In genomic region chr9:109632817-109633216, GRCh38 we compare ENCODE assay signal across 27 cellular contexts.
"Had no signal": no experiment of that assay in that cellular context is flagged by ENCODE, and none has a peak within 500 bp of the region (broad histone marks: within the 10 kb centered on the region; RNA-seq: fewer than 3 reads in every experiment).

No MANE protein-coding gene starts in this region.

- H3K4me2 ChIP-seq: hepatocyte, neural progenitor cell had no signal

- H3K4me1 ChIP-seq: ascending aorta, breast epithelium, esophagus muscularis mucosa, left lung, neural progenitor cell, psoas muscle, stomach had no signal

- ATAC-seq: activated CD8-positive, alpha-beta memory T cell treated with anti-CD3 and anti-CD28 coated beads, Interleukin-2, amount 10 ng/mL, durations not matched to agents 7 days and 5 days; activated naive CD8-positive, alpha-beta T cell treated with anti-CD3 and anti-CD28 coated beads, Interleukin-2, amount 50 U/mL, for 24 hours; left lung; mucosa of descending colon; psoas muscle; stimulated activated effector memory CD8-positive, alpha-beta T cell treated with anti-CD3 and anti-CD28 coated beads, Interleukin-12 subunit alpha, Interleukin-12 subunit beta, amount 100 ng/mL, for 72 hours had no signal

- H3K4me3 ChIP-seq: ascending aorta, breast epithelium, esophagus muscularis mucosa, hepatocyte, left lung, mucosa of descending colon, neural progenitor cell, psoas muscle, sigmoid colon, stomach had no signal

- H3K4me1 Mint-ChIP-seq: activated CD4-positive, alpha-beta memory T cell treated with anti-CD3 and anti-CD28 coated beads, Interleukin-2, amount 10 ng/mL, durations not matched to agents 7 days and 5 days; activated CD8-positive, alpha-beta memory T cell treated with anti-CD3 and anti-CD28 coated beads, Interleukin-2, amount 10 ng/mL, durations not matched to agents 7 days and 5 days; activated naive CD8-positive, alpha-beta T cell treated with anti-CD3 and anti-CD28 coated beads, Interleukin-2, amount 50 U/mL, for 24 hours; naive B cell; neural progenitor cell; stimulated activated effector memory CD8-positive, alpha-beta T cell treated with anti-CD3 and anti-CD28 coated beads, Interleukin-12 subunit alpha, Interleukin-12 subunit beta, amount 100 ng/mL, for 72 hours had no signal

- H3K79me2 ChIP-seq: hepatocyte had no signal

- H3K27ac Mint-ChIP-seq: activated CD4-positive, alpha-beta memory T cell treated with anti-CD3 and anti-CD28 coated beads, Interleukin-2, amount 10 ng/mL, durations not matched to agents 7 days and 5 days; activated CD8-positive, alpha-beta memory T cell treated with anti-CD3 and anti-CD28 coated beads, Interleukin-2, amount 10 ng/mL, durations not matched to agents 7 days and 5 days; activated naive CD4-positive, alpha-beta T cell treated with anti-CD3 and anti-CD28 coated beads for 36 hours; activated naive CD8-positive, alpha-beta T cell treated with anti-CD3 and anti-CD28 coated beads, Interleukin-2, amount 50 U/mL, for 24 hours; activated T-helper 2 cell treated with anti-CD3 and anti-CD28 coated beads, Interferon-gamma antibody, Interleukin-2, Interleukin-4, amounts not matched to agents 10 μg/mL and 5 μg/mL and 100 μg/mL, durations not matched to agents 14 hours and 24 hours and 36 hours; dendritic cell treated with granulocyte-macrophage colony-stimulating factor and Interleukin-4, amounts not matched to agents 40 ng/mL and 50 ng/mL, for 4 days; naive B cell; neural progenitor cell; stimulated activated effector memory CD8-positive, alpha-beta T cell treated with anti-CD3 and anti-CD28 coated beads, Interleukin-12 subunit alpha, Interleukin-12 subunit beta, amount 100 ng/mL, for 72 hours had no signal

- H3K9ac ChIP-seq: neural progenitor cell had no signal

- DNase-seq: activated CD4-positive, alpha-beta memory T cell treated with anti-CD3 and anti-CD28 coated beads, Interleukin-2, amount 10 ng/mL, durations not matched to agents 7 days and 5 days; activated CD4-positive, alpha-beta T cell treated with anti-CD3 and anti-CD28 coated beads for 48 hours; activated CD4-positive, CD25-positive, alpha-beta regulatory T cell; activated CD8-positive, alpha-beta memory T cell treated with anti-CD3 and anti-CD28 coated beads, Interleukin-2, amount 10 ng/mL, durations not matched to agents 7 days and 5 days; activated naive CD4-positive, alpha-beta T cell treated with anti-CD3 and anti-CD28 coated beads for 36 hours; activated naive CD8-positive, alpha-beta T cell treated with anti-CD3 and anti-CD28 coated beads, Interleukin-2, amount 50 U/mL, for 24 hours; activated T-cell treated with anti-CD3 and anti-CD28 coated beads, Interleukin-2, amount 50 U/mL, for 1 hour; cerebellar nuclear complex; effector memory CD4-positive, alpha-beta T cell; left lung; mammary epithelial cell; mucosa of descending colon; naive B cell; psoas muscle; sigmoid colon; stimulated activated CD4-positive, alpha-beta T cell treated with anti-CD3 and anti-CD28 coated beads, Interleukin-4, amount 100 ng/mL, for 24 hours; stomach; T-helper 1 cell; T1000 had no signal

- H3K27ac ChIP-seq: ascending aorta, breast epithelium, esophagus muscularis mucosa, hepatocyte, left lung, neural progenitor cell, psoas muscle, sigmoid colon, stomach had no signal

- H2AFZ ChIP-seq: hepatocyte, neural progenitor cell had no signal

- H3K27me3 ChIP-seq: ascending aorta, breast epithelium, sigmoid colon, stomach had no signal

- H3K9me3 ChIP-seq: ascending aorta, breast epithelium, esophagus muscularis mucosa, mucosa of descending colon, psoas muscle, sigmoid colon, stomach had no signal

- H3K36me3 Mint-ChIP-seq: activated CD8-positive, alpha-beta memory T cell treated with anti-CD3 and anti-CD28 coated beads, Interleukin-2, amount 10 ng/mL, durations not matched to agents 7 days and 5 days; naive B cell; neural progenitor cell; stimulated activated effector memory CD8-positive, alpha-beta T cell treated with anti-CD3 and anti-CD28 coated beads, Interleukin-12 subunit alpha, Interleukin-12 subunit beta, amount 100 ng/mL, for 72 hours had no signal

- H3K4me3 Mint-ChIP-seq: activated CD4-positive, alpha-beta memory T cell treated with anti-CD3 and anti-CD28 coated beads, Interleukin-2, amount 10 ng/mL, durations not matched to agents 7 days and 5 days; activated CD8-positive, alpha-beta memory T cell treated with anti-CD3 and anti-CD28 coated beads, Interleukin-2, amount 10 ng/mL, durations not matched to agents 7 days and 5 days; activated naive CD4-positive, alpha-beta T cell treated with anti-CD3 and anti-CD28 coated beads for 36 hours; activated naive CD8-positive, alpha-beta T cell treated with anti-CD3 and anti-CD28 coated beads, Interleukin-2, amount 50 U/mL, for 24 hours; dendritic cell treated with granulocyte-macrophage colony-stimulating factor and Interleukin-4, amounts not matched to agents 40 ng/mL and 50 ng/mL, for 4 days; naive B cell; neural progenitor cell; stimulated activated effector memory CD8-positive, alpha-beta T cell treated with anti-CD3 and anti-CD28 coated beads, Interleukin-12 subunit alpha, Interleukin-12 subunit beta, amount 100 ng/mL, for 72 hours had no signal

- H3K36me3 ChIP-seq: ascending aorta, breast epithelium, esophagus muscularis mucosa, left lung, neural progenitor cell, sigmoid colon, stomach had no signal

- H3K9me3 Mint-ChIP-seq: activated CD4-positive, alpha-beta memory T cell treated with anti-CD3 and anti-CD28 coated beads, Interleukin-2, amount 10 ng/mL, durations not matched to agents 7 days and 5 days; activated naive CD4-positive, alpha-beta T cell treated with anti-CD3 and anti-CD28 coated beads for 36 hours; activated naive CD8-positive, alpha-beta T cell treated with anti-CD3 and anti-CD28 coated beads, Interleukin-2, amount 50 U/mL, for 24 hours; activated T-helper 2 cell treated with anti-CD3 and anti-CD28 coated beads, Interferon-gamma antibody, Interleukin-2, Interleukin-4, amounts not matched to agents 10 μg/mL and 5 μg/mL and 100 μg/mL, durations not matched to agents 14 hours and 24 hours and 36 hours; dendritic cell treated with granulocyte-macrophage colony-stimulating factor and Interleukin-4, amounts not matched to agents 40 ng/mL and 50 ng/mL, for 4 days; neural progenitor cell had no signal
